Comparison of ENCODE assay signal across 23 cellular contexts in the genomic region with DNA sequence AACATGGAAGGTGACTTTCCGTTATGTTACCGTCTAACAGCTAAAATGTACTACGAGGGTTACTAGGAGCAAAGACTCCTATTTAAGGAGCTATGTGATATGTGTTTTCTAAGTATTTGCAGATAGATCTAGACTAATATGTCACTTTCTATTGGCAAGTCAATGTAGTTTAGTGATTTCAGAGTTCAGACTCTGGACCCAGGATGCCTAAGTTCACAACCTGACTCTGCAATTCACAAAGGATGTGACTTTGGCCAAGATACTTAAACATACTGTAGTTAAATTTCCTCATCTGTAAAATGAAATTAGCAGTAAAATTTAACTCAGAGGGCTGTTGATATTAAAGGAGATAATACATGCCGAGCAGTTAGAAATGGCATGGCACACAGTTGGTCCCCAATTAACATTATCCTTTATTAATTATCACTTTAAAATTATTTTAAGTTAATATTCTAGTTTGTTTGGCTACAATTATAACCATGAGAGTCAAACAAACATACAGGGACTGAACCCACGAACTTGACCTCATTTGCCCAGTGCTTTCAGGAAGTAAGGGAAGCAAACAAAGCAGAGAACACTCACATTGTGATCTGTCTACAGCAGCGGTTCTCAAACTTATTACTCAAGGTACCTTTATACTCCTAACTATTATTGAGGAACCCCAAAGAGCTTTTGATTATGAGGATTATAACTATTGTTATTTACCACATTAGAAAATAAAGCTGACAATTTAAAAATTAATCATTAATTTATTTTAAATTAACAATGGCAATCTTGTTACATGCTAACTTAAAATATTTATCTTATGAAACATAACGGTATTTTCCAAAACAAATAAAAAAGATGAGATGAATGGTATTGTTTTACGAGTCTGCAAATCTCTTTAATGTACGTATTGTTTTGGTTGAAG.
A peak's percentile ranks its signal among the peaks of the same experiment; 100 is the strongest.
DNase-seq lines count a peak whose midpoint lies in the region; ATAC-seq, FAIRE-seq and TF ChIP-seq lines count a peak whose summit lies in the region.
"Had no signal": no experiment of that assay in that cellular context is flagged by ENCODE, and none has a peak within 500 bp of the region (broad histone marks: within the 10 kb centered on the region; RNA-seq: fewer than 3 reads in every experiment).

No MANE protein-coding gene starts in this region.

- H4K20me1 ChIP-seq in PC-3 (ENCODE audit: low read length) (no peaks in the 10 kb centered on the region), smooth muscle cell (ENCODE audit: low read depth) (no peaks in the 10 kb centered on the region)

- H3F3A ChIP-seq in PC-3 (ENCODE audit: low read length, unreplicated experiment) (no peaks in the 10 kb centered on the region), smooth muscle cell (ENCODE audit: low read depth) (no peaks in the 10 kb centered on the region)

- H3K36me3 ChIP-seq in heart right ventricle, result no peaks in the 10 kb centered on the region
- H3K36me3 ChIP-seq in PC-3 (ENCODE audit: low read depth, low read length), result no peaks in the 10 kb centered on the region
- no peaks in the 10 kb centered on the region for H3K36me3 ChIP-seq in smooth muscle cell (ENCODE audit: low read depth)
- H3K36me3 ChIP-seq: SJSA1 had no signal

- H3K27me3 ChIP-seq in heart right ventricle, result no peaks in the 10 kb centered on the region
- H3K27me3 ChIP-seq in PC-3 (ENCODE audit: low read length), result no peaks in the 10 kb centered on the region
- no peaks in the 10 kb centered on the region for H3K27me3 ChIP-seq in smooth muscle cell (ENCODE audit: low read depth)
- H3K27me3 ChIP-seq: SJSA1 had no signal

- no peak for ATAC-seq in heart right ventricle
- no peak for ATAC-seq in left ventricle myocardium superior
- ATAC-seq in PC-3, result peak; percentile 78
- ATAC-seq: Panc1 had no signal

- no peak overlapping the region for H2AFZ ChIP-seq in PC-3 (ENCODE audit: low read length)
- no peak overlapping the region for H2AFZ ChIP-seq in smooth muscle cell (ENCODE audit: low read depth)

- no peaks in the 10 kb centered on the region for H3K79me2 ChIP-seq in PC-3 (ENCODE audit: low read length)
- peaks cover 2% of the 10 kb centered on the region for H3K79me2 ChIP-seq in smooth muscle cell (ENCODE audit: low read depth)

- H3K9me2 ChIP-seq in PC-3 (replicated peaks; ENCODE audit: low read length), result no peaks in the 10 kb centered on the region

- CTCF ChIA-PET in PC-3 (lab: Charles Lee), result interaction anchor here (1.1 kb wide), 1 partner anchor 57 kb away, joined by 4 read pairs; no protein-coding TSS in a partner anchor

- intact Hi-C loops in heart right ventricle (cut with DNase I), result loop anchor here in 1 of 10 donors (10.0 kb wide), 1 partner anchor 140 kb away; no protein-coding TSS in a partner anchor
- intact Hi-C loops in left ventricle myocardium superior (cut with micrococcal nuclease), result no loop called here
- intact Hi-C loops in PC-3 (cut with micrococcal nuclease), result no loop called here

- TF ChIP-seq CTCF in heart right ventricle (IDR thresholded peaks at IDR 0.05) (no peak), PC-3 (conservative IDR thresholded peaks at IDR 0.05; ENCODE audit: low read depth, low read length) (no peak), smooth muscle cell (IDR thresholded peaks at IDR 0.05; ENCODE audit: borderline replicate concordance, insufficient read depth, poor library complexity, severe bottlenecking) (no peak)

- peak; percentile 9 for FAIRE-seq in islet of Langerhans (lab: Jason Lieb, UNC)
- FAIRE-seq: A204.1, GM18507, GM19239 had no signal

- H3K4me2 ChIP-seq in PC-3 (ENCODE audit: low read length), result no peak overlapping the region
- H3K4me2 ChIP-seq in smooth muscle cell, result no peak overlapping the region

- no peak overlapping the region for H3K4me3 ChIP-seq in heart right ventricle
- H3K4me3 ChIP-seq in PC-3 (ENCODE audit: low read length), result no peak overlapping the region
- H3K4me3 ChIP-seq in smooth muscle cell, result no peak overlapping the region
- H3K4me3 ChIP-seq: SJSA1 had no signal

- WGBS in heart right ventricle, 2 donors, result 66 to 70% methylated on average over 9 of the region's 9 CpGs
- WGBS in smooth muscle cell (ENCODE audit: low lambda C conversion rate), result 96% methylated on average over 9 of the region's 9 CpGs

- H3K4me1 ChIP-seq in heart right ventricle (peaks cover 0 to 68% (median 33%) of the 10 kb centered on the region in 9 donors), PC-3 (ENCODE audit: insufficient read depth, low read length) (peaks cover 6% of the 10 kb centered on the region; the same call in 1 of the 2 replicates), smooth muscle cell (ENCODE audit: low read depth) (peaks cover 26% of the 10 kb centered on the region)

- no peak for DNase-seq in heart right ventricle
- DNase-seq in left ventricle myocardium superior, result no peak
- no peak for DNase-seq in PC-3
- no peak for DNase-seq in smooth muscle cell (lab: John Stamatoyannopoulos, UW; ENCODE audit: unreplicated experiment)
- DNase-seq in HT-29 (ENCODE audit: low spot score), result no peak
- DNase-seq in activated CD4-positive, alpha-beta T cell treated with anti-CD3 and anti-CD28 coated beads for 4 hours, result no peak
- DNase-seq: Calu3; CD8-positive, alpha-beta memory T cell; DMS153; GDM1; NCI-H1092 treated with DMSO at 0.1 percent for 48 hours; NCI-H1436 treated with DMSO at 0.1 percent for 48 hours; NCI-H2029; NCI-H226; NCI-H510A treated with DMSO at 0.1 percent for 48 hours; NCI-H748 treated with DMSO at 0.1 percent for 48 hours had no signal

- POLR2A ChIA-PET in PC-3 (lab: Charles Lee; ENCODE audit: unreplicated experiment), result no interaction called here

- H3K9me3 ChIP-seq in heart right ventricle, result no peaks in the 10 kb centered on the region
- H3K9me3 ChIP-seq in PC-3 (ENCODE audit: low read length), result no peaks in the 10 kb centered on the region
- H3K9me3 ChIP-seq in smooth muscle cell (replicated peaks; ENCODE audit: low read depth), result no peaks in the 10 kb centered on the region
- H3K9me3 ChIP-seq: SJSA1 had no signal

- BruUV-seq in PC-3 (replicated peaks; lab: Mats Ljungman, UMichigan), result no TSS peak

- H3K27ac ChIP-seq in heart right ventricle (peak overlapping the region in 9 of 10 donors; percentile 14 to 86 (median 78)), PC-3 (ENCODE audit: low read length) (no peak overlapping the region), smooth muscle cell (ENCODE audit: low read depth) (peak overlapping the region; percentile 61)
- H3K27ac ChIP-seq: C4-2B, SJSA1 had no signal

- H3K9ac ChIP-seq in PC-3 (ENCODE audit: low read length) (no peak overlapping the region), smooth muscle cell (ENCODE audit: low read depth) (no peak overlapping the region)
